Comparison of ENCODE assay signal across 1 cellular context in the genomic region with DNA sequence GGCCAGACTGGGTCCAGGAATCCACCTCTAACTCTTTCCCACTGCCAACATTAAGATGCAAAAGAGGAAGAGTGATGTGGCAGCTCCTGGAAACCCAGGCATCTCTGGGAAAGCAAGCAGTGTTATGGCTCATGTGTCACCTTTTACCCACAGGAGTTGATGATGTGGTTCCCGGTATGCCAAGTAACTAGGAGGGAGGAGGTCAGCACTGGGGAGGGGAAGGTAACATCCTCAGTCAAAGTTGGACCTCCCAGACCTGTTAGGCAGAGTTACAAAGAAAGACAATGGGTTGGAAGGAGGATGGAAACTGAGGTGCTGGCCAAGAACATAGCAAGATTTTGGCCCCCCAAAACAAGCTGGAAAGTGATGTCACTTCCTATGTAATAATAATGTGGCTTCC.
TF ChIP-seq lines count a peak whose summit lies in the region.

No MANE protein-coding gene starts in this region.

TF ChIP-seq in endothelial cell of umbilical vein, 7 proteins besides CTCF, POLR2A, EP300 and RAD21:
- TF ChIP-seq, protein P1, sequence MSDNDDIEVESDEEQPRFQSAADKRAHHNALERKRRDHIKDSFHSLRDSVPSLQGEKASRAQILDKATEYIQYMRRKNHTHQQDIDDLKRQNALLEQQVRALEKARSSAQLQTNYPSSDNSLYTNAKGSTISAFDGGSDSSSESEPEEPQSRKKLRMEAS (IDR thresholded peaks at IDR 0.05; ENCODE audit: insufficient read depth, insufficient read length) = no peak
- TF ChIP-seq JUN (IDR thresholded peaks at IDR 0.05; ENCODE audit: borderline replicate concordance, insufficient read depth, insufficient read length, low read depth) (no peak), MYC (IDR thresholded peaks at IDR 0.05; ENCODE audit: low read depth, low read length) (no peak), POLR2AphosphoS5 (IDR thresholded peaks at IDR 0.05; ENCODE audit: insufficient read depth, low read depth, low read length) (peak; percentile 22), GATA2 (IDR thresholded peaks at IDR 0.05; ENCODE audit: insufficient read depth, insufficient read length, low read depth, low read length) (no peak), FOS (IDR thresholded peaks at IDR 0.05; ENCODE audit: borderline replicate concordance, insufficient read depth, low read length) (peak; percentile 25), EZH2 (IDR thresholded peaks at IDR 0.05; ENCODE audit: borderline replicate concordance, low read depth, low read length, severe bottlenecking) (no peak)
